ENCODE assay signal across 8 cellular contexts in genomic region chr15:84600331-84600686, GRCh38. TPM values are rescaled to one million over a fixed set of nuclear protein-coding genes. Genes with fewer than 3 reads are reported as not detected.
DNase-seq lines count a peak whose midpoint lies in the region; ATAC-seq and TF ChIP-seq lines count a peak whose summit lies in the region.

No MANE protein-coding gene starts in this region.

- H3K27ac Mint-ChIP-seq in CD14-positive monocyte (peak overlapping the region; percentile 69 to 95 (median 80)), glutamatergic neuron (ENCODE audit: unreplicated experiment) (peak overlapping the region; percentile 96)
- H3K27ac Mint-ChIP-seq in activated naive CD4-positive, alpha-beta T cell treated with anti-CD3 and anti-CD28 coated beads, Interleukin-2, amount 10 ng/mL, durations not matched to agents 7 days and 5 days: peak overlapping the region; percentile 82

- no peaks in the 10 kb centered on the region for H3K27me3 ChIP-seq in transverse colon

- DNase-seq in CD14-positive monocyte (ENCODE audit: low spot score): peak; percentile 75
- DNase-seq in RPMI7951 (ENCODE audit: low read depth): peak; percentile 88
- peak; percentile 78 for DNase-seq in activated naive CD4-positive, alpha-beta T cell treated with anti-CD3 and anti-CD28 coated beads, Interleukin-2, amount 10 ng/mL, durations not matched to agents 7 days and 5 days
- DNase-seq in glutamatergic neuron: peak; percentile 77
- DNase-seq in omental fat pad (ENCODE audit: low spot score): peak; percentile 54
- DNase-seq in transverse colon: peak; percentile 91

- TF ChIP-seq CTCF in CD14-positive monocyte (IDR thresholded peaks at IDR 0.05) (no peak), glutamatergic neuron (IDR thresholded peaks at IDR 0.05; ENCODE audit: partially characterized antibody, unreplicated experiment) (no peak), omental fat pad (IDR thresholded peaks at IDR 0.05) (no peak), transverse colon (IDR thresholded peaks at IDR 0.05) (no peak)

- CTCF ChIA-PET in activated naive CD4-positive, alpha-beta T cell treated with anti-CD3 and anti-CD28 coated beads, Interleukin-2, amount 10 ng/mL, durations not matched to agents 7 days and 5 days (lab: Charles Lee): interaction anchor here (0.8 to 4.4 kb wide), 6 partner anchors 13 to 53 kb away, joined by 3 to 54 read pairs (median 20); partner anchors contain the start of gene WDR73

- peak overlapping the region; percentile 43 to 89 (median 75) for H3K4me3 ChIP-seq in transverse colon

- H3K36me3 Mint-ChIP-seq in CD14-positive monocyte (peaks cover 8 to 12% of the 10 kb centered on the region in 2 donors), glutamatergic neuron (ENCODE audit: unreplicated experiment) (no peaks in the 10 kb centered on the region)
- peaks cover 8% of the 10 kb centered on the region for H3K36me3 Mint-ChIP-seq in activated naive CD4-positive, alpha-beta T cell treated with anti-CD3 and anti-CD28 coated beads, Interleukin-2, amount 10 ng/mL, durations not matched to agents 7 days and 5 days

- H3K4me3 Mint-ChIP-seq in CD14-positive monocyte (peak overlapping the region; percentile 95 to 98), glutamatergic neuron (ENCODE audit: unreplicated experiment) (peak overlapping the region; percentile 97)
- H3K4me3 Mint-ChIP-seq in activated naive CD4-positive, alpha-beta T cell treated with anti-CD3 and anti-CD28 coated beads, Interleukin-2, amount 10 ng/mL, durations not matched to agents 7 days and 5 days: peak overlapping the region; percentile 83

- peak overlapping the region; percentile 77 for H3K27ac ChIP-seq in KOPT-K1 (ENCODE audit: low read depth, low read length, poor library complexity, severe bottlenecking)
- H3K27ac ChIP-seq in transverse colon: peak overlapping the region; percentile 78 to 85 (median 78)

- no peak for TF ChIP-seq EP300 in transverse colon (IDR thresholded peaks at IDR 0.05; ENCODE audit: low read depth)

- 0 to 1% methylated on average over 3 to 20 of the region's 20 CpGs for WGBS in transverse colon (ENCODE audit: low coverage in 1 of 2), 2 donors

- H3K9me3 ChIP-seq in KOPT-K1 (ENCODE audit: insufficient read depth, low read length, poor library complexity, severe bottlenecking) (no peaks in the 10 kb centered on the region), transverse colon (no peaks in the 10 kb centered on the region)

- peaks cover 0 to 26% (median 9%) of the 10 kb centered on the region in 4 donors for H3K4me1 ChIP-seq in transverse colon

- no peak for TF ChIP-seq POLR2A in transverse colon (IDR thresholded peaks at IDR 0.05)

- H3K27me3 Mint-ChIP-seq in CD14-positive monocyte (ENCODE audit: low read depth in 3 of 3) (no peaks in the 10 kb centered on the region), glutamatergic neuron (ENCODE audit: unreplicated experiment) (peaks cover 8% of the 10 kb centered on the region)
- no peaks in the 10 kb centered on the region for H3K27me3 Mint-ChIP-seq in activated naive CD4-positive, alpha-beta T cell treated with anti-CD3 and anti-CD28 coated beads, Interleukin-2, amount 10 ng/mL, durations not matched to agents 7 days and 5 days

- intact Hi-C loops in CD14-positive monocyte (cut with micrococcal nuclease): loop anchor here in 1 of 2 donors (1.0 to 2.0 kb wide), 2 partner anchors 31 to 54 kb away; partner anchors contain the start of gene WDR73
- intact Hi-C loops in transverse colon (cut with DNase I; ENCODE audit: low total_unique reads): no loop called here

- H3K9me3 Mint-ChIP-seq in CD14-positive monocyte: peaks cover 0 to 1% (median 0%) of the 10 kb centered on the region in 7 donors
- H3K9me3 Mint-ChIP-seq in activated naive CD4-positive, alpha-beta T cell treated with anti-CD3 and anti-CD28 coated beads, Interleukin-2, amount 10 ng/mL, durations not matched to agents 7 days and 5 days: no peaks in the 10 kb centered on the region
- H3K9me3 Mint-ChIP-seq in glutamatergic neuron (ENCODE audit: unreplicated experiment): peaks cover 3% of the 10 kb centered on the region

- H3K4me1 Mint-ChIP-seq in CD14-positive monocyte (peaks cover 70% of the 10 kb centered on the region), glutamatergic neuron (ENCODE audit: low read depth, unreplicated experiment) (peaks cover 17% of the 10 kb centered on the region)
- peaks cover 52% of the 10 kb centered on the region for H3K4me1 Mint-ChIP-seq in activated naive CD4-positive, alpha-beta T cell treated with anti-CD3 and anti-CD28 coated beads, Interleukin-2, amount 10 ng/mL, durations not matched to agents 7 days and 5 days

- ATAC-seq in GM21526 (IDR thresholded peaks at IDR 0.05; ENCODE audit: low FRiP score, unreplicated experiment) (peak; percentile 3), omental fat pad (ENCODE audit: low FRiP score) (peak; percentile 93)

- H3K36me3 ChIP-seq in KOPT-K1 (ENCODE audit: insufficient read depth, low read length) (peaks cover 17% of the 10 kb centered on the region), transverse colon (peaks cover 0 to 4% (median 0%) of the 10 kb centered on the region in 4 donors)

- in situ Hi-C loops in transverse colon (cut with MboI; ENCODE audit: low pct_ligation_motif_present in 1 of 4, low pct_unique_long_range_greater_than_20kb in 1 of 4, low sequenced_read_pairs in 3 of 4): no loop called here

RNA-seq across cellular contexts. Expression of gene ZSCAN2, which starts 0.5 kb away (rescaled TPM):
- polyA plus RNA-seq in CD14-positive monocyte: 1 to 10 TPM; 1.7 to 3.4 TPM
- total RNA-seq in RPMI7951 (2014; rRNA removed; shearing (Covaris generic)): 7.8 and 15.5 TPM in 2 replicates
- total RNA-seq in glutamatergic neuron (ENCODE audit: unreplicated experiment): 40.0 TPM
- 10 to 100 TPM in 3 of 4 donors, 1 to 10 TPM in 1; 8.4 to 16.3 (median 13.0) TPM for total RNA-seq in omental fat pad
- total RNA-seq in transverse colon: 10 to 100 TPM in 1 of 4 donors, 1 to 10 TPM in 3; 1.1 to 55.9 (median 8.1) TPM

RNA-seq across cellular contexts. Expression of gene WDR73, which starts 53.8 kb away (rescaled TPM):
- 10 to 100 TPM; 12.1 to 14.3 TPM for polyA plus RNA-seq in CD14-positive monocyte
- 29.7 and 32.7 TPM in 2 replicates for total RNA-seq in RPMI7951 (2014; rRNA removed; shearing (Covaris generic))
- total RNA-seq in glutamatergic neuron (ENCODE audit: unreplicated experiment) (19.5 TPM), omental fat pad (10 to 100 TPM; 13.7 to 26.8 (median 20.4) TPM), transverse colon (10 to 100 TPM; 12.7 to 37.4 (median 26.5) TPM)

RNA-seq across cellular contexts. Expression of gene NMB, which starts 57.7 kb away (rescaled TPM):
- polyA plus RNA-seq in CD14-positive monocyte: under 1 TPM; 0.45 to 0.81 TPM
- 29.2 and 36.2 TPM in 2 replicates for total RNA-seq in RPMI7951 (2014; rRNA removed; shearing (Covaris generic))
- total RNA-seq in glutamatergic neuron (ENCODE audit: unreplicated experiment) (6.9 TPM), omental fat pad (10 to 100 TPM; 18.4 to 89.3 (median 29.9) TPM), transverse colon (1 to 10 TPM in 2 of 4 donors, not detected in 2; 2.3 to 2.4 TPM)

Comparison
In these comparisons a context has a peak if more than half of its experiments do, and no peak if none do; other contexts are left out.
1. Peak in every context shown above with its lines: DNase-seq, ATAC-seq, H3K4me3 ChIP-seq and H3K27ac ChIP-seq.